ENCODE assay signal across 2 cellular contexts in the genomic region with DNA sequence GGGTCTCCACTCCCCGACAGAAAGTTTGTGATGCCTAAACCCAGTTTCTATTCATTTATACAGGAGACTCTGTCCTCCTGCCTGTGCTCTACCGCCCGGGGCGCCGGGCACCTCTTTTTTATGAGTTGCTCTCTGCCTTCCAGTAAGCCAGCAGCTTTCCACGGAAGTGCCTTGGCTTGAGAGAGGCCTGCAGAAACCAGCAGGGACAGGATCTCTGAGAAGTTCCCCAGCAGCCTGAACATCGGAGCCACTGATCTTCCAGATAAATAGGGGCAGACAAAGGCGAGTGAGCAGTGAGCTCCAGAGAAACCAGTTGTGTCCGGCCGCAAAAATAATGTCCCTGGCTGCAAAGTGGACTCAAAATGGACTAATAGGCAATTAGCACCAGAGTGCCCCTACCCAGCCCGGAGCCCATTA.
TF ChIP-seq lines count a peak whose summit lies in the region.

No MANE protein-coding gene starts in this region.

TF ChIP-seq in SK-N-SH, 30 proteins besides CTCF, POLR2A, EP300 and RAD21 (continued from another document):
- TF ChIP-seq, protein P1, sequence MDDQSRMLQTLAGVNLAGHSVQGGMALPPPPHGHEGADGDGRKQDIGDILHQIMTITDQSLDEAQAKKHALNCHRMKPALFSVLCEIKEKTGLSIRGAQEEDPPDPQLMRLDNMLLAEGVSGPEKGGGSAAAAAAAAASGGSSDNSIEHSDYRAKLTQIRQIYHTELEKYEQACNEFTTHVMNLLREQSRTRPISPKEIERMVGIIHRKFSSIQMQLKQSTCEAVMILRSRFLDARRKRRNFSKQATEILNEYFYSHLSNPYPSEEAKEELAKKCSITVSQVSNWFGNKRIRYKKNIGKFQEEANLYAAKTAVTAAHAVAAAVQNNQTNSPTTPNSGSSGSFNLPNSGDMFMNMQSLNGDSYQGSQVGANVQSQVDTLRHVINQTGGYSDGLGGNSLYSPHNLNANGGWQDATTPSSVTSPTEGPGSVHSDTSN (IDR thresholded peaks at IDR 0.05) = no peak

TF ChIP-seq in SK-N-SH treated with all-trans-retinoic acid at 6 μM for 48 hours, 23 proteins besides CTCF, POLR2A, EP300 and RAD21 (continued from another document):
- TF ChIP-seq, protein P2, sequence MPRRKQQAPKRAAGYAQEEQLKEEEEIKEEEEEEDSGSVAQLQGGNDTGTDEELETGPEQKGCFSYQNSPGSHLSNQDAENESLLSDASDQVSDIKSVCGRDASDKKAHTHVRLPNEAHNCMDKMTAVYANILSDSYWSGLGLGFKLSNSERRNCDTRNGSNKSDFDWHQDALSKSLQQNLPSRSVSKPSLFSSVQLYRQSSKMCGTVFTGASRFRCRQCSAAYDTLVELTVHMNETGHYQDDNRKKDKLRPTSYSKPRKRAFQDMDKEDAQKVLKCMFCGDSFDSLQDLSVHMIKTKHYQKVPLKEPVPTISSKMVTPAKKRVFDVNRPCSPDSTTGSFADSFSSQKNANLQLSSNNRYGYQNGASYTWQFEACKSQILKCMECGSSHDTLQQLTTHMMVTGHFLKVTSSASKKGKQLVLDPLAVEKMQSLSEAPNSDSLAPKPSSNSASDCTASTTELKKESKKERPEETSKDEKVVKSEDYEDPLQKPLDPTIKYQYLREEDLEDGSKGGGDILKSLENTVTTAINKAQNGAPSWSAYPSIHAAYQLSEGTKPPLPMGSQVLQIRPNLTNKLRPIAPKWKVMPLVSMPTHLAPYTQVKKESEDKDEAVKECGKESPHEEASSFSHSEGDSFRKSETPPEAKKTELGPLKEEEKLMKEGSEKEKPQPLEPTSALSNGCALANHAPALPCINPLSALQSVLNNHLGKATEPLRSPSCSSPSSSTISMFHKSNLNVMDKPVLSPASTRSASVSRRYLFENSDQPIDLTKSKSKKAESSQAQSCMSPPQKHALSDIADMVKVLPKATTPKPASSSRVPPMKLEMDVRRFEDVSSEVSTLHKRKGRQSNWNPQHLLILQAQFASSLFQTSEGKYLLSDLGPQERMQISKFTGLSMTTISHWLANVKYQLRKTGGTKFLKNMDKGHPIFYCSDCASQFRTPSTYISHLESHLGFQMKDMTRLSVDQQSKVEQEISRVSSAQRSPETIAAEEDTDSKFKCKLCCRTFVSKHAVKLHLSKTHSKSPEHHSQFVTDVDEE (CRISPR knock-in tag; IDR thresholded peaks at IDR 0.05) = no peak
- TF ChIP-seq ZNF8 (CRISPR knock-in tag; IDR thresholded peaks at IDR 0.05) (no peak), ZFP3 (CRISPR knock-in tag; IDR thresholded peaks at IDR 0.05) (no peak)
- TF ChIP-seq, protein P3, sequence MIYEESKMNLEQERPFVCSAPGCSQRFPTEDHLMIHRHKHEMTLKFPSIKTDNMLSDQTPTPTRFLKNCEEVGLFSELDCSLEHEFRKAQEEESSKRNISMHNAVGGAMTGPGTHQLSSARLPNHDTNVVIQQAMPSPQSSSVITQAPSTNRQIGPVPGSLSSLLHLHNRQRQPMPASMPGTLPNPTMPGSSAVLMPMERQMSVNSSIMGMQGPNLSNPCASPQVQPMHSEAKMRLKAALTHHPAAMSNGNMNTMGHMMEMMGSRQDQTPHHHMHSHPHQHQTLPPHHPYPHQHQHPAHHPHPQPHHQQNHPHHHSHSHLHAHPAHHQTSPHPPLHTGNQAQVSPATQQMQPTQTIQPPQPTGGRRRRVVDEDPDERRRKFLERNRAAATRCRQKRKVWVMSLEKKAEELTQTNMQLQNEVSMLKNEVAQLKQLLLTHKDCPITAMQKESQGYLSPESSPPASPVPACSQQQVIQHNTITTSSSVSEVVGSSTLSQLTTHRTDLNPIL (CRISPR knock-in tag; IDR thresholded peaks at IDR 0.05; ENCODE audit: low read depth) = no peak
TF ChIP-seq in SK-N-SH treated with all-trans-retinoic acid at 6 μM for 48 hours: peak in this region for 0.
